8 cellular contexts compared by ENCODE assay signal in genomic region chr2:158753561-158754302, GRCh38. TPM values are rescaled to one million over a fixed set of nuclear protein-coding genes. Genes with fewer than 3 reads are reported as not detected.
DNase-seq lines count a peak whose midpoint lies in the region; ATAC-seq and TF ChIP-seq lines count a peak whose summit lies in the region.

No MANE protein-coding gene starts in this region.

- H3K4me3 ChIP-seq in GM23338, result peak overlapping the region; percentile 36

- H3K27ac Mint-ChIP-seq in GM23338 (no peak overlapping the region), chondrocyte (ENCODE audit: unreplicated experiment) (peak overlapping the region; percentile 60)

- CTCF ChIA-PET in RWPE1 (lab: Yijun Ruan, JAX), result interaction anchor here (0.5 to 2.0 kb wide), 27 partner anchors 8 to 1117 kb away, joined by 3 to 9 read pairs (median 4); no protein-coding TSS in a partner anchor

- H3K4me3 Mint-ChIP-seq in GM23338, result peak overlapping the region; percentile 50; the same call in 2 of the 3 replicates
- peak overlapping the region; percentile 50 for H3K4me3 Mint-ChIP-seq in chondrocyte (ENCODE audit: unreplicated experiment)

- peak; percentile 92 for ATAC-seq in GM23338

- H3F3A ChIP-seq in GM23338 (replicated peaks; ENCODE audit: low read depth), result no peaks in the 10 kb centered on the region

- no peaks in the 10 kb centered on the region for H3K36me3 ChIP-seq in GM23338 (ENCODE audit: insufficient read depth)

- no peaks in the 10 kb centered on the region for H3K79me2 ChIP-seq in GM23338 (replicated peaks; ENCODE audit: insufficient read depth)

- peak; percentile 90 to 99 for TF ChIP-seq CTCF in GM23338 (conservative IDR thresholded peaks at IDR 0.05; ENCODE audit: low read depth in 2 of 2)
- peak; percentile 92 for TF ChIP-seq CTCF in RWPE1 (conservative IDR thresholded peaks at IDR 0.05; ENCODE audit: low read depth)
- TF ChIP-seq CTCF in chondrocyte (IDR thresholded peaks at IDR 0.05), result peak; percentile 97

- peak overlapping the region; percentile 82 for H2AFZ ChIP-seq in GM23338

- H3K4me1 Mint-ChIP-seq in GM23338 (peaks cover 3% of the 10 kb centered on the region; the same call in 2 of the 3 replicates), chondrocyte (ENCODE audit: low read depth) (peaks cover 17% of the 10 kb centered on the region)

- POLR2A ChIA-PET in RWPE1 (lab: Yijun Ruan, JAX; ENCODE audit: low non-redundant PET), result no interaction called here

- H3K36me3 Mint-ChIP-seq in GM23338 (ENCODE audit: low read depth) (no peaks in the 10 kb centered on the region), chondrocyte (ENCODE audit: low read depth) (no peaks in the 10 kb centered on the region)

- H3K9me3 Mint-ChIP-seq in GM23338, result no peaks in the 10 kb centered on the region
- H3K9me3 Mint-ChIP-seq in chondrocyte (ENCODE audit: low read depth), result peaks cover 3% of the 10 kb centered on the region

- H3K9me2 ChIP-seq in GM23338 (ENCODE audit: insufficient read depth), result no peaks in the 10 kb centered on the region

- H4K20me1 ChIP-seq in GM23338 (replicated peaks; ENCODE audit: insufficient read depth), result no peaks in the 10 kb centered on the region

- peak; percentile 4 to 28 for DNase-seq in stimulated activated CD4-positive, alpha-beta T cell treated with anti-CD3 and anti-CD28 coated beads, Interleukin-2, amount 100 ng/mL, for 24 hours
- no peak for DNase-seq in stimulated activated CD4-positive, alpha-beta T cell treated with anti-CD3 and anti-CD28 coated beads, Interleukin-4, amount 100 ng/mL, for 1 hour
- DNase-seq in GM23338 (ENCODE audit: low spot score) (peak; percentile 88), KG1 (lab: John Stamatoyannopoulos, UW) (peak; percentile 34), RWPE1 (ENCODE audit: low spot score) (peak; percentile 81), chondrocyte (ENCODE audit: low spot score) (no peak), left kidney (ENCODE audit: low read depth, low spot score) (peak; percentile 87), stromal cell of bone marrow (ENCODE audit: low read depth) (peak; percentile 48)

- H3K4me2 ChIP-seq in GM23338, result peak overlapping the region; percentile 41; the same call in 1 of the 2 replicates

- no peaks in the 10 kb centered on the region; the same call in 1 of the 2 replicates for H3K4me1 ChIP-seq in GM23338 (ENCODE audit: insufficient read depth)

- H3K27me3 Mint-ChIP-seq in GM23338 (ENCODE audit: insufficient read depth, low read depth, poor library complexity) (peaks cover 4% of the 10 kb centered on the region), chondrocyte (ENCODE audit: low read depth) (peaks cover 4% of the 10 kb centered on the region)

- H3K27ac ChIP-seq in GM23338 (ENCODE audit: low read depth) (no peak overlapping the region), RWPE1 (no peak overlapping the region)

- no peaks in the 10 kb centered on the region for H3K27me3 ChIP-seq in GM23338 (ENCODE audit: insufficient read depth)

TF ChIP-seq in GM23338, 12 proteins besides CTCF, POLR2A, EP300 and RAD21:
- no peak for TF ChIP-seq EZH2phosphoT487 (IDR thresholded peaks at IDR 0.05; ENCODE audit: unreplicated experiment)

RNA-seq across cellular contexts. Expression of gene DAPL1, which starts 41.4 kb away (rescaled TPM):
- total RNA-seq in GM23338 (2014; rRNA removed; shearing (Covaris generic)), result not detected in 2 replicates
- polyA plus RNA-seq in GM23338 (2016; fragmentation: Nextera tagmentation; extraction: Ambion mirVana), result not detected in 2 replicates
- total RNA-seq in chondrocyte, result 0.57 to 1.4 TPM in 2 of 3 replicates, not detected in the other

Comparison
In these comparisons a context has a peak if more than half of its experiments do, and no peak if none do; other contexts are left out.
1. DNase-seq: peak in stimulated activated CD4-positive, alpha-beta T cell treated with anti-CD3 and anti-CD28 coated beads, Interleukin-2, amount 100 ng/mL, for 24 hours (2 of 2), GM23338 (single experiment), KG1 (single experiment), RWPE1 (single experiment), left kidney (single experiment) and stromal cell of bone marrow (single experiment); none in stimulated activated CD4-positive, alpha-beta T cell treated with anti-CD3 and anti-CD28 coated beads, Interleukin-4, amount 100 ng/mL, for 1 hour (single experiment) and chondrocyte (single experiment).
2. Peak in every context shown above with its lines, with median percentiles within 50 percentile points of each other: CTCF ChIP-seq.